15 cellular contexts compared by ENCODE assay signal in genomic region chr13:62613819-62614218, GRCh38.
DNase-seq lines count a peak whose midpoint lies in the region; ATAC-seq, FAIRE-seq and TF ChIP-seq lines count a peak whose summit lies in the region.
"Had no signal": no experiment of that assay in that cellular context is flagged by ENCODE, and none has a peak within 500 bp of the region (broad histone marks: within the 10 kb centered on the region; RNA-seq: fewer than 3 reads in every experiment).

No MANE protein-coding gene starts in this region.

- H3K9me3 Mint-ChIP-seq in GM23338: no peaks in the 10 kb centered on the region; the same call in 2 of the 3 replicates
- H3K9me3 Mint-ChIP-seq in nephron: peaks cover 8% of the 10 kb centered on the region
- H3K9me3 Mint-ChIP-seq: H9 had no signal

- no peak overlapping the region for H3K4ac ChIP-seq in H1 (replicated peaks; ENCODE audit: insufficient read length, low read depth, low read length)

- TF ChIP-seq EP300 in H1 (IDR thresholded peaks at IDR 0.05; ENCODE audit: borderline replicate concordance in 1 of 2, low read depth in 2 of 2, low read length in 2 of 2): no peak

- POLR2A ChIA-PET in H1 (lab: Charles Lee; ENCODE audit: partially characterized antibody): no interaction called here

- H3K27me3 ChIP-seq in GM23338 (ENCODE audit: insufficient read depth) (no peaks in the 10 kb centered on the region), Karpas-422 (ENCODE audit: low read length) (no peaks in the 10 kb centered on the region), H1 (replicated peaks in 1 of 4; ENCODE audit: control insufficient read depth in 3 of 4, extremely low read depth in 1 of 4, insufficient read depth in 3 of 4, low read length in 3 of 4) (no peaks in the 10 kb centered on the region), tibial artery (no peaks in the 10 kb centered on the region), vagina (no peaks in the 10 kb centered on the region)
- H3K27me3 ChIP-seq: BLaER1 treated with 17β-estradiol and CSF1 and Interleukin-3, amounts not matched to agents 10 nM and 100 nM had no signal

- no peak for TF ChIP-seq CTCF in GM23338 (conservative IDR thresholded peaks at IDR 0.05; ENCODE audit: low read depth in 2 of 2)
- TF ChIP-seq CTCF in H1 (IDR thresholded peaks at IDR 0.05; ENCODE audit: control extremely low read depth in 1 of 3, insufficient read depth in 1 of 3, low read depth in 1 of 3, low read length in 3 of 3): no peak
- TF ChIP-seq CTCF in nephron (IDR thresholded peaks at IDR 0.05; ENCODE audit: unreplicated experiment in 3 of 3): no peak
- TF ChIP-seq CTCF in tibial artery (IDR thresholded peaks at IDR 0.05): no peak
- no peak for TF ChIP-seq CTCF in vagina (IDR thresholded peaks at IDR 0.05)

- H3F3A ChIP-seq in GM23338 (replicated peaks; ENCODE audit: low read depth): no peaks in the 10 kb centered on the region

- H4K91ac ChIP-seq in H1 (replicated peaks; ENCODE audit: insufficient read length, low read length): no peak overlapping the region

- H2BK20ac ChIP-seq in H1 (ENCODE audit: low read length): no peak overlapping the region

- H4K5ac ChIP-seq in H1 (ENCODE audit: insufficient read length, low read depth, low read length): no peak overlapping the region

- H3K4me3 Mint-ChIP-seq in GM23338 (no peak overlapping the region), nephron (no peak overlapping the region)
- H3K4me3 Mint-ChIP-seq: CD4-positive, CD25-positive, alpha-beta regulatory T cell; H9 had no signal

- H4K8ac ChIP-seq in H1 (ENCODE audit: extremely low read depth, insufficient read depth, low read length): no peak overlapping the region

- H4K20me1 ChIP-seq in GM23338 (replicated peaks; ENCODE audit: insufficient read depth) (no peaks in the 10 kb centered on the region), Karpas-422 (ENCODE audit: insufficient read depth, low read depth, low read length) (no peaks in the 10 kb centered on the region), H1 (replicated peaks in 1 of 2; ENCODE audit: control insufficient read depth in 1 of 2, insufficient read depth in 2 of 2, low read length in 2 of 2) (no peaks in the 10 kb centered on the region)
- H4K20me1 ChIP-seq: BLaER1 treated with 17β-estradiol and CSF1 and Interleukin-3, amounts not matched to agents 10 nM and 100 nM had no signal

- H2AFZ ChIP-seq in GM23338: no peak overlapping the region
- H2AFZ ChIP-seq in Karpas-422 (ENCODE audit: low read length): peak overlapping the region; percentile 78
- peak overlapping the region; percentile 41; the same call in 1 of the 2 replicates for H2AFZ ChIP-seq in H1 (ENCODE audit: low read length)
- H2AFZ ChIP-seq: GM23248 had no signal

- H3K36me3 Mint-ChIP-seq in GM23338 (ENCODE audit: low read depth) (no peaks in the 10 kb centered on the region), nephron (ENCODE audit: low read depth) (no peaks in the 10 kb centered on the region)
- H3K36me3 Mint-ChIP-seq: CD4-positive, CD25-positive, alpha-beta regulatory T cell had no signal

- no peak overlapping the region for H2BK120ac ChIP-seq in H1 (replicated peaks; ENCODE audit: low read depth, low read length)

- peaks cover 6% of the 10 kb centered on the region; the same call in 1 of the 2 replicates for H3K4me1 ChIP-seq in GM23338 (ENCODE audit: insufficient read depth)
- H3K4me1 ChIP-seq in Karpas-422 (ENCODE audit: low read length): no peaks in the 10 kb centered on the region
- peaks cover 0 to 3% (median 0%) of the 10 kb centered on the region in 4 experiments; a peak in 1 of 7 replicates for H3K4me1 ChIP-seq in H1 (replicated peaks in 1 of 4; ENCODE audit: control insufficient read depth in 3 of 4, insufficient read depth in 4 of 4, low read length in 3 of 4)
- H3K4me1 ChIP-seq in tibial artery: no peaks in the 10 kb centered on the region
- H3K4me1 ChIP-seq in vagina: no peaks in the 10 kb centered on the region
- H3K4me1 ChIP-seq: BLaER1 treated with 17β-estradiol and CSF1 and Interleukin-3, amounts not matched to agents 10 nM and 100 nM had no signal

- no peak overlapping the region for H2AK5ac ChIP-seq in H1 (ENCODE audit: low read depth, low read length)

- no peaks in the 10 kb centered on the region for H3K23me2 ChIP-seq in H1 (ENCODE audit: low read depth, low read length)

- peaks cover 5% of the 10 kb centered on the region; the same call in 2 of the 3 replicates for H3K4me1 Mint-ChIP-seq in GM23338
- peaks cover 10% of the 10 kb centered on the region for H3K4me1 Mint-ChIP-seq in nephron

- FAIRE-seq in H1 (lab: Jason Lieb, UNC): no peak

- H3K36me3 ChIP-seq in GM23338 (ENCODE audit: insufficient read depth) (no peaks in the 10 kb centered on the region; the same call in 1 of the 2 replicates), Karpas-422 (ENCODE audit: insufficient read depth, low read length) (no peaks in the 10 kb centered on the region), H1 (ENCODE audit: control insufficient read depth in 2 of 4, insufficient read depth in 4 of 4, low read length in 3 of 4) (no peaks in the 10 kb centered on the region; a peak in 1 of 8 replicates), tibial artery (no peaks in the 10 kb centered on the region), vagina (no peaks in the 10 kb centered on the region)
- H3K36me3 ChIP-seq: BLaER1 treated with 17β-estradiol and CSF1 and Interleukin-3, amounts not matched to agents 10 nM and 100 nM had no signal

- TF ChIP-seq POLR2A in H1 (IDR thresholded peaks at IDR 0.05; ENCODE audit: control extremely low read depth in 1 of 2, low read depth in 2 of 2, low read length in 2 of 2) (no peak), vagina (IDR thresholded peaks at IDR 0.05) (no peak)

- H3K56ac ChIP-seq in H1 (replicated peaks; ENCODE audit: insufficient read length, low read depth, low read length): no peak overlapping the region

- DNase-seq in GM23338 (ENCODE audit: low spot score): no peak
- no peak for DNase-seq in Karpas-422
- no peak for DNase-seq in H1 (ENCODE audit: low read depth in 1 of 2, low spot score in 2 of 2)
- no peak for DNase-seq in tibial artery
- DNase-seq in vagina (ENCODE audit: extremely low spot score in 2 of 2): no peak
- DNase-seq: 8988T; AML-193; CD4-positive, CD25-positive, alpha-beta regulatory T cell; DMS53; GF-D8; GM23248; H9 had no signal

- no peak overlapping the region for H3K9ac ChIP-seq in Karpas-422 (ENCODE audit: low read length)
- no peak overlapping the region for H3K9ac ChIP-seq in H1 (replicated peaks in 1 of 4; ENCODE audit: extremely low read depth in 1 of 4, low read depth in 3 of 4, low read length in 3 of 4)
- H3K9ac ChIP-seq: BLaER1 treated with 17β-estradiol and CSF1 and Interleukin-3, amounts not matched to agents 10 nM and 100 nM; GM23248 had no signal

- H3K4me3 ChIP-seq in GM23338 (no peak overlapping the region), Karpas-422 (ENCODE audit: low read length) (no peak overlapping the region), H1 (ENCODE audit: extremely low read depth in 1 of 4, insufficient read depth in 2 of 4, low read depth in 3 of 4, low read length in 4 of 4) (no peak overlapping the region), tibial artery (no peak overlapping the region), vagina (no peak overlapping the region)
- H3K4me3 ChIP-seq: BLaER1 treated with 17β-estradiol and CSF1 and Interleukin-3, amounts not matched to agents 10 nM and 100 nM; GM23248 had no signal

- no peak overlapping the region for H2BK12ac ChIP-seq in H1 (ENCODE audit: low read depth, low read length)

- intact Hi-C loops in tibial artery (cut with DNase I; ENCODE audit: low total_unique reads) (no loop called here), vagina (cut with DNase I) (loop anchor here (10.0 kb wide), 1 partner anchor 281 kb away; no protein-coding TSS in a partner anchor)

- 86% methylated on average over 1 of the region's 1 CpG; no CpG with 5 or more reads in 1 of the 2 experiments for WGBS in H1 (ENCODE audit: extremely low coverage in 1 of 2, insufficient coverage in 1 of 2, insufficient read length in 1 of 2, insufficient replicate concordance in 2 of 2, low coverage in 1 of 2, low lambda C conversion rate in 2 of 2, missing lambda C conversion rate in 1 of 2), 2 experiments

- peaks cover under 1% of the 10 kb centered on the region; the same call in 1 of the 2 replicates for H3K9me3 ChIP-seq in Karpas-422 (ENCODE audit: low read length)
- 0 out of 4 replicates have a peak, but pooled peaks cover 0 to 3% of the 10 kb centered on the region in 2 experiments for H3K9me3 ChIP-seq in H1 (ENCODE audit: insufficient read depth in 2 of 2, low read depth in 1 of 2, low read length in 1 of 2)
- no peaks in the 10 kb centered on the region for H3K9me3 ChIP-seq in tibial artery
- no peaks in the 10 kb centered on the region for H3K9me3 ChIP-seq in vagina
- H3K9me3 ChIP-seq: BLaER1 treated with 17β-estradiol and CSF1 and Interleukin-3, amounts not matched to agents 10 nM and 100 nM had no signal

- no peak overlapping the region for H3K23ac ChIP-seq in H1 (ENCODE audit: insufficient read length)

- H3K14ac ChIP-seq in H1 (ENCODE audit: insufficient read length): no peak overlapping the region

- H3K79me2 ChIP-seq in GM23338 (replicated peaks; ENCODE audit: insufficient read depth) (no peaks in the 10 kb centered on the region), Karpas-422 (ENCODE audit: low read length) (no peaks in the 10 kb centered on the region), H1 (ENCODE audit: control insufficient read depth in 1 of 2, insufficient read depth in 2 of 2, low read length in 2 of 2) (no peaks in the 10 kb centered on the region)

- H2BK5ac ChIP-seq in H1 (ENCODE audit: low read depth, low read length): no peak overlapping the region

- H3K27ac ChIP-seq in GM23338 (ENCODE audit: low read depth) (no peak overlapping the region), Karpas-422 (ENCODE audit: low read length) (no peak overlapping the region), H1 (ENCODE audit: low read depth, low read length) (no peak overlapping the region), tibial artery (no peak overlapping the region), vagina (no peak overlapping the region)
- H3K27ac ChIP-seq: BLaER1 treated with 17β-estradiol and CSF1 and Interleukin-3, amounts not matched to agents 10 nM and 100 nM; GM23248 had no signal

- H3K27ac Mint-ChIP-seq in GM23338 (peak overlapping the region; percentile 7; the same call in 1 of the 2 replicates), nephron (peak overlapping the region in 2 of 3 experiments; percentile 13 to 27)
- H3K27ac Mint-ChIP-seq: CD4-positive, CD25-positive, alpha-beta regulatory T cell had no signal

- no peak overlapping the region for H3K18ac ChIP-seq in H1 (ENCODE audit: extremely low read depth, low read length)

- CTCF ChIA-PET in H1 (lab: Charles Lee; ENCODE audit: partially characterized antibody): interaction anchor here (0.5 to 2.6 kb wide), 2 partner anchors 12 to 57 kb away, joined by 3 to 9 read pairs; no protein-coding TSS in a partner anchor

- H3K27me3 Mint-ChIP-seq in GM23338 (ENCODE audit: insufficient read depth, low read depth, poor library complexity) (peaks cover 2% of the 10 kb centered on the region), nephron (ENCODE audit: low read depth) (peaks cover 3% of the 10 kb centered on the region)
- H3K27me3 Mint-ChIP-seq: CD4-positive, CD25-positive, alpha-beta regulatory T cell had no signal

- no peaks in the 10 kb centered on the region for H3K79me1 ChIP-seq in H1 (ENCODE audit: low read depth, low read length)

- H3K4me2 ChIP-seq in GM23338 (no peak overlapping the region), Karpas-422 (ENCODE audit: low read depth, low read length, poor library complexity, severe bottlenecking) (no peak overlapping the region), H1 (ENCODE audit: insufficient read depth in 1 of 2, low read depth in 2 of 2, low read length in 2 of 2) (no peak overlapping the region)
- H3K4me2 ChIP-seq: BLaER1 treated with 17β-estradiol and CSF1 and Interleukin-3, amounts not matched to agents 10 nM and 100 nM had no signal

- H2BK15ac ChIP-seq in H1 (ENCODE audit: low read length): no peak overlapping the region

- H3K9me2 ChIP-seq in GM23338 (ENCODE audit: insufficient read depth): 0 out of 2 replicates have a peak, but pooled peaks cover 4% of the 10 kb centered on the region
- H3K9me2 ChIP-seq in Karpas-422 (replicated peaks; ENCODE audit: insufficient read depth, low read length): no peaks in the 10 kb centered on the region

- ATAC-seq in GM23338: no peak
- no peak for ATAC-seq in GM21619 (IDR thresholded peaks at IDR 0.05; ENCODE audit: unreplicated experiment)

- no peak for TF ChIP-seq RAD21 in H1 (IDR thresholded peaks at IDR 0.05 in 1 of 2, conservative IDR thresholded peaks at IDR 0.05 in 1 of 2; ENCODE audit: low read depth in 2 of 2, low read length in 2 of 2)
